ENCODE assay signal across 20 cellular contexts in genomic region chr15:60788514-60789091, GRCh38.
A peak's percentile ranks its signal among the peaks of the same experiment; 100 is the strongest.
DNase-seq lines count a peak whose midpoint lies in the region; ATAC-seq, FAIRE-seq and TF ChIP-seq lines count a peak whose summit lies in the region.
"Had no signal": no experiment of that assay in that cellular context is flagged by ENCODE, and none has a peak within 500 bp of the region (broad histone marks: within the 10 kb centered on the region; RNA-seq: fewer than 3 reads in every experiment).

No MANE protein-coding gene starts in this region.

- peak; percentile 56 for DNase-seq in activated CD8-positive, alpha-beta memory T cell treated with anti-CD3 and anti-CD28 coated beads, Interleukin-2, amount 10 ng/mL, durations not matched to agents 7 days and 5 days
- no peak for DNase-seq in activated CD8-positive, alpha-beta memory T cell treated with anti-CD3 and anti-CD28 coated beads, Interleukin-2, amount 50 U/mL, for 4 hours
- DNase-seq in NCI-H526 (lab: John Stamatoyannopoulos, UW), result peak; percentile 60 to 72
- no peak for DNase-seq in H1 (ENCODE audit: low read depth in 1 of 2, low spot score in 2 of 2)
- no peak for DNase-seq in HCEC 1CT
- no peak for DNase-seq in neural progenitor cell (ENCODE audit: low spot score)
- DNase-seq in esophagus muscularis mucosa (ENCODE audit: extremely low spot score), result no peak
- DNase-seq: ACHN; foreskin melanocyte; GOT3; NCI-H187; NCI-H510A; sigmoid colon; SK-N-SH; stimulated activated naive B cell treated with anti-CD40 and anti-IgM and Interleukin-4, amounts not matched to agents 10 μg/mL and 1 μg/mL and 100 μg/mL, for 72 hours had no signal

- WGBS in H1 (ENCODE audit: extremely low coverage in 1 of 2, insufficient coverage in 1 of 2, insufficient read length in 1 of 2, insufficient replicate concordance in 2 of 2, low coverage in 1 of 2, low lambda C conversion rate in 2 of 2, missing lambda C conversion rate in 1 of 2), 2 experiments, result 89% methylated on average over 9 of the region's 9 CpGs; no CpG with 5 or more reads in 1 of the 2 experiments
- WGBS in esophagus muscularis mucosa, result 90% methylated on average over 9 of the region's 9 CpGs

- no peaks in the 10 kb centered on the region for H3K36me3 ChIP-seq in H1 (ENCODE audit: control insufficient read depth in 2 of 4, insufficient read depth in 4 of 4, low read length in 3 of 4)
- H3K36me3 ChIP-seq in parathyroid adenoma (ENCODE audit: control insufficient read depth, insufficient read depth, low read length), result no peaks in the 10 kb centered on the region
- H3K36me3 ChIP-seq in neural progenitor cell, result no peaks in the 10 kb centered on the region
- no peaks in the 10 kb centered on the region for H3K36me3 ChIP-seq in esophagus muscularis mucosa
- H3K36me3 ChIP-seq: cardiac muscle cell, sigmoid colon had no signal

- H3K9me3 ChIP-seq in H1 (ENCODE audit: insufficient read depth in 2 of 2, low read depth in 1 of 2, low read length in 1 of 2), result no peaks in the 10 kb centered on the region
- H3K9me3 ChIP-seq in parathyroid adenoma (ENCODE audit: control insufficient read depth, low read length), result no peaks in the 10 kb centered on the region
- H3K9me3 ChIP-seq in neural progenitor cell (ENCODE audit: low read depth), result no peaks in the 10 kb centered on the region
- H3K9me3 ChIP-seq in esophagus muscularis mucosa, result peaks cover 0 to 10% (median 5%) of the 10 kb centered on the region in 4 donors
- H3K9me3 ChIP-seq: sigmoid colon had no signal

- 0 out of 2 replicates have a peak overlapping the region, but pooled peaks have one; percentile 26 for H2BK15ac ChIP-seq in H1 (ENCODE audit: low read length)

- no peaks in the 10 kb centered on the region for H3K27me3 ChIP-seq in H1 (replicated peaks in 1 of 4; ENCODE audit: control insufficient read depth in 3 of 4, extremely low read depth in 1 of 4, insufficient read depth in 3 of 4, low read length in 3 of 4)
- no peaks in the 10 kb centered on the region for H3K27me3 ChIP-seq in parathyroid adenoma (ENCODE audit: control insufficient read depth, insufficient read depth, low read length)
- H3K27me3 ChIP-seq in neural progenitor cell, result no peaks in the 10 kb centered on the region
- no peaks in the 10 kb centered on the region for H3K27me3 ChIP-seq in esophagus muscularis mucosa
- H3K27me3 ChIP-seq: sigmoid colon had no signal

- no peak overlapping the region for H3K18ac ChIP-seq in H1 (ENCODE audit: extremely low read depth, low read length)

- no peak overlapping the region for H3K4me3 Mint-ChIP-seq in activated CD8-positive, alpha-beta memory T cell treated with anti-CD3 and anti-CD28 coated beads, Interleukin-2, amount 10 ng/mL, durations not matched to agents 7 days and 5 days
- H3K4me3 Mint-ChIP-seq in neural progenitor cell, result no peak overlapping the region
- H3K4me3 Mint-ChIP-seq: memory B cell; stimulated activated naive B cell treated with anti-CD40 and anti-IgM and Interleukin-4, amounts not matched to agents 10 μg/mL and 1 μg/mL and 100 μg/mL, for 72 hours had no signal

- TF ChIP-seq RAD21 in H1 (IDR thresholded peaks at IDR 0.05 in 1 of 2, conservative IDR thresholded peaks at IDR 0.05 in 1 of 2; ENCODE audit: low read depth in 2 of 2, low read length in 2 of 2), result no peak

- peak overlapping the region; percentile 79 for H3K27ac Mint-ChIP-seq in activated CD8-positive, alpha-beta memory T cell treated with anti-CD3 and anti-CD28 coated beads, Interleukin-2, amount 10 ng/mL, durations not matched to agents 7 days and 5 days
- H3K27ac Mint-ChIP-seq in neural progenitor cell, result no peak overlapping the region
- H3K27ac Mint-ChIP-seq: memory B cell; stimulated activated naive B cell treated with anti-CD40 and anti-IgM and Interleukin-4, amounts not matched to agents 10 μg/mL and 1 μg/mL and 100 μg/mL, for 72 hours had no signal

- H3K4me2 ChIP-seq in H1 (ENCODE audit: insufficient read depth in 1 of 2, low read depth in 2 of 2, low read length in 2 of 2), result no peak overlapping the region
- H3K4me2 ChIP-seq in parathyroid adenoma (ENCODE audit: low read length), result peak overlapping the region; percentile 22
- no peak overlapping the region for H3K4me2 ChIP-seq in neural progenitor cell
- H3K4me2 ChIP-seq: SK-N-SH had no signal

- H3K9ac ChIP-seq in H1 (replicated peaks in 1 of 4; ENCODE audit: extremely low read depth in 1 of 4, low read depth in 3 of 4, low read length in 3 of 4) (no peak overlapping the region), parathyroid adenoma (no peak overlapping the region), neural progenitor cell (no peak overlapping the region)
- H3K9ac ChIP-seq: SK-N-SH had no signal

- H3K9me3 Mint-ChIP-seq in activated CD8-positive, alpha-beta memory T cell treated with anti-CD3 and anti-CD28 coated beads, Interleukin-2, amount 10 ng/mL, durations not matched to agents 7 days and 5 days (ENCODE audit: low read depth), result peaks cover 4% of the 10 kb centered on the region
- peaks cover 7% of the 10 kb centered on the region for H3K9me3 Mint-ChIP-seq in neural progenitor cell

- no peak overlapping the region for H2BK120ac ChIP-seq in H1 (replicated peaks; ENCODE audit: low read depth, low read length)

- H3K27ac ChIP-seq in H1 (ENCODE audit: low read depth, low read length), result no peak overlapping the region
- H3K27ac ChIP-seq in parathyroid adenoma, result no peak overlapping the region
- H3K27ac ChIP-seq in neural progenitor cell, result no peak overlapping the region
- no peak overlapping the region for H3K27ac ChIP-seq in esophagus muscularis mucosa (replicated peaks in 1 of 4)
- H3K27ac ChIP-seq: cardiac muscle cell, sigmoid colon had no signal

- H3K27me3 Mint-ChIP-seq in activated CD8-positive, alpha-beta memory T cell treated with anti-CD3 and anti-CD28 coated beads, Interleukin-2, amount 10 ng/mL, durations not matched to agents 7 days and 5 days, result no peaks in the 10 kb centered on the region
- no peaks in the 10 kb centered on the region for H3K27me3 Mint-ChIP-seq in neural progenitor cell (ENCODE audit: insufficient read depth, low read depth)
- H3K27me3 Mint-ChIP-seq: activated naive CD8-positive, alpha-beta T cell treated with anti-CD3 and anti-CD28 coated beads, Interleukin-2, amount 50 U/mL, for 24 hours had no signal

- no peak for TF ChIP-seq POLR2A in H1 (IDR thresholded peaks at IDR 0.05; ENCODE audit: control extremely low read depth in 1 of 2, low read depth in 2 of 2, low read length in 2 of 2)
- TF ChIP-seq POLR2A in esophagus muscularis mucosa (IDR thresholded peaks at IDR 0.05; ENCODE audit: low read depth), result no peak

- H3K23me2 ChIP-seq in H1 (ENCODE audit: low read depth, low read length), result no peaks in the 10 kb centered on the region

- CTCF ChIA-PET in activated CD8-positive, alpha-beta memory T cell treated with anti-CD3 and anti-CD28 coated beads, Interleukin-2, amount 10 ng/mL, durations not matched to agents 7 days and 5 days (lab: Charles Lee), result interaction anchor here (0.8 to 3.1 kb wide), 12 partner anchors 9 to 201 kb away, joined by 3 to 20 read pairs (median 5); no protein-coding TSS in a partner anchor
- CTCF ChIA-PET in H1 (lab: Charles Lee; ENCODE audit: partially characterized antibody), result interaction anchor here (0.7 to 6.7 kb wide), 25 partner anchors 8 to 296 kb away, joined by 3 to 71 read pairs (median 7); no protein-coding TSS in a partner anchor

- no peak overlapping the region for H3K23ac ChIP-seq in H1 (ENCODE audit: insufficient read length)

- peaks cover 13% of the 10 kb centered on the region for H3K36me3 Mint-ChIP-seq in activated CD8-positive, alpha-beta memory T cell treated with anti-CD3 and anti-CD28 coated beads, Interleukin-2, amount 10 ng/mL, durations not matched to agents 7 days and 5 days
- peaks cover 2% of the 10 kb centered on the region for H3K36me3 Mint-ChIP-seq in neural progenitor cell
- H3K36me3 Mint-ChIP-seq: stimulated activated naive B cell treated with anti-CD40 and anti-IgM and Interleukin-4, amounts not matched to agents 10 μg/mL and 1 μg/mL and 100 μg/mL, for 72 hours had no signal

- no peaks in the 10 kb centered on the region for H3K79me1 ChIP-seq in H1 (ENCODE audit: low read depth, low read length)

- H4K5ac ChIP-seq in H1 (ENCODE audit: insufficient read length, low read depth, low read length), result no peak overlapping the region

- no peak overlapping the region for H3K14ac ChIP-seq in H1 (ENCODE audit: insufficient read length)

- H3K79me2 ChIP-seq in H1 (ENCODE audit: control insufficient read depth in 1 of 2, insufficient read depth in 2 of 2, low read length in 2 of 2), result no peaks in the 10 kb centered on the region
- no peaks in the 10 kb centered on the region for H3K79me2 ChIP-seq in parathyroid adenoma
- H3K79me2 ChIP-seq in neural progenitor cell (ENCODE audit: low read depth), result no peaks in the 10 kb centered on the region

- no peaks in the 10 kb centered on the region for H3F3A ChIP-seq in neural progenitor cell (ENCODE audit: low read depth)

- H4K20me1 ChIP-seq in H1 (replicated peaks in 1 of 2; ENCODE audit: control insufficient read depth in 1 of 2, insufficient read depth in 2 of 2, low read length in 2 of 2) (no peaks in the 10 kb centered on the region), neural progenitor cell (ENCODE audit: low read depth) (no peaks in the 10 kb centered on the region)

- H2AK5ac ChIP-seq in H1 (ENCODE audit: low read depth, low read length), result no peak overlapping the region

- intact Hi-C loops in esophagus muscularis mucosa (cut with DNase I), result no loop called here

- no peak overlapping the region for H2BK20ac ChIP-seq in H1 (ENCODE audit: low read length)

- no peak overlapping the region for H3K56ac ChIP-seq in H1 (replicated peaks; ENCODE audit: insufficient read length, low read depth, low read length)

- H2BK5ac ChIP-seq in H1 (ENCODE audit: low read depth, low read length), result 0 out of 2 replicates have a peak overlapping the region, but pooled peaks have one; percentile 1

- peaks cover 0 to 4% (median 1%) of the 10 kb centered on the region in 4 experiments; a peak in 3 of 7 replicates for H3K4me1 ChIP-seq in H1 (replicated peaks in 1 of 4; ENCODE audit: control insufficient read depth in 3 of 4, insufficient read depth in 4 of 4, low read length in 3 of 4)
- H3K4me1 ChIP-seq in parathyroid adenoma, result no peaks in the 10 kb centered on the region
- no peaks in the 10 kb centered on the region for H3K4me1 ChIP-seq in neural progenitor cell
- H3K4me1 ChIP-seq in esophagus muscularis mucosa, result no peaks in the 10 kb centered on the region
- H3K4me1 ChIP-seq: sigmoid colon had no signal

- H3K4me1 Mint-ChIP-seq in activated CD8-positive, alpha-beta memory T cell treated with anti-CD3 and anti-CD28 coated beads, Interleukin-2, amount 10 ng/mL, durations not matched to agents 7 days and 5 days, result peaks cover 22% of the 10 kb centered on the region
- peaks cover 4% of the 10 kb centered on the region for H3K4me1 Mint-ChIP-seq in neural progenitor cell
- H3K4me1 Mint-ChIP-seq: memory B cell; stimulated activated naive B cell treated with anti-CD40 and anti-IgM and Interleukin-4, amounts not matched to agents 10 μg/mL and 1 μg/mL and 100 μg/mL, for 72 hours had no signal

- TF ChIP-seq CTCF in H1 (IDR thresholded peaks at IDR 0.05; ENCODE audit: control extremely low read depth in 1 of 3, insufficient read depth in 1 of 3, low read depth in 1 of 3, low read length in 3 of 3), result no peak
- no peak for TF ChIP-seq CTCF in parathyroid adenoma (IDR thresholded peaks at IDR 0.05)
- no peak for TF ChIP-seq CTCF in neural progenitor cell (IDR thresholded peaks at IDR 0.05)
- no peak for TF ChIP-seq CTCF in esophagus muscularis mucosa (IDR thresholded peaks at IDR 0.05)

- H4K91ac ChIP-seq in H1 (replicated peaks; ENCODE audit: insufficient read length, low read length), result no peak overlapping the region

- H2AFZ ChIP-seq in H1 (ENCODE audit: low read length) (no peak overlapping the region), parathyroid adenoma (no peak overlapping the region), neural progenitor cell (replicated peaks) (no peak overlapping the region)

- H2BK12ac ChIP-seq in H1 (ENCODE audit: low read depth, low read length), result no peak overlapping the region

- H3K4me3 ChIP-seq in H1 (ENCODE audit: extremely low read depth in 1 of 4, insufficient read depth in 2 of 4, low read depth in 3 of 4, low read length in 4 of 4), result no peak overlapping the region
- no peak overlapping the region for H3K4me3 ChIP-seq in parathyroid adenoma (ENCODE audit: low read depth, low read length)
- H3K4me3 ChIP-seq in neural progenitor cell, result no peak overlapping the region
- H3K4me3 ChIP-seq in esophagus muscularis mucosa, result no peak overlapping the region
- H3K4me3 ChIP-seq: cardiac muscle cell, sigmoid colon had no signal

- TF ChIP-seq EP300 in H1 (IDR thresholded peaks at IDR 0.05; ENCODE audit: borderline replicate concordance in 1 of 2, low read depth in 2 of 2, low read length in 2 of 2) (no peak), esophagus muscularis mucosa (IDR thresholded peaks at IDR 0.05) (no peak)

- no peak overlapping the region for H4K8ac ChIP-seq in H1 (ENCODE audit: extremely low read depth, insufficient read depth, low read length)

- FAIRE-seq in H1 (lab: Jason Lieb, UNC), result no peak
- FAIRE-seq: HTR-8/SVneo had no signal

- peak; percentile 64 for ATAC-seq in activated CD8-positive, alpha-beta memory T cell treated with anti-CD3 and anti-CD28 coated beads, Interleukin-2, amount 10 ng/mL, durations not matched to agents 7 days and 5 days

- no peak overlapping the region for H3K4ac ChIP-seq in H1 (replicated peaks; ENCODE audit: insufficient read length, low read depth, low read length)

- POLR2A ChIA-PET in H1 (lab: Charles Lee; ENCODE audit: partially characterized antibody), result interaction anchor here (0.6 kb wide), 1 partner anchor 22 kb away, joined by 3 read pairs; no protein-coding TSS in a partner anchor

Comparison
In these comparisons a context has a peak if more than half of its experiments do, and no peak if none do; other contexts are left out.
1. DNase-seq: peak in activated CD8-positive, alpha-beta memory T cell treated with anti-CD3 and anti-CD28 coated beads, Interleukin-2, amount 10 ng/mL, durations not matched to agents 7 days and 5 days (single experiment) and NCI-H526 (2 of 2); none in activated CD8-positive, alpha-beta memory T cell treated with anti-CD3 and anti-CD28 coated beads, Interleukin-2, amount 50 U/mL, for 4 hours (single experiment), H1 (0 of 2), HCEC 1CT (single experiment), neural progenitor cell (single experiment) and esophagus muscularis mucosa (single experiment).